Comparison of ENCODE assay signal across 9 cellular contexts in the genomic region with DNA sequence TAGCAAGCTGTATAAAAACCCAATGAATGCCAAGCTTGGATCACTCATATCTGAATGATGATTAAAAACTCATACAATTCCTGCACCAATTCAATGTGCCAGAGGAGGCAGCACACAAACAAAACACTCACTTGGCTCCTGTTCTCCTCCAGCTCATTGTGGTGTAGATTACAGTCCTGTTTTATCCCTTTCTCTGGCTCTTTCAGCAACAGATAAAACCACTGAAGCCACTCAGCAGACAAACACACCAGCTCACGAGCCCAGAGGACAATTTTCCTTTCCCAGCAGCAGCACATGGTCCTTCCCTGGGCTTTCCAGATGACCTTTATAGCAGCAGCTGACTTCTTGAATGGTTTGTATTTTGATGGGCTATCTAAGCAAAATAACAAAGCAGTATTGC.
DNase-seq lines count a peak whose midpoint lies in the region; ATAC-seq lines count a peak whose summit lies in the region.
"Had no signal": no experiment of that assay in that cellular context is flagged by ENCODE, and none has a peak within 500 bp of the region (broad histone marks: within the 10 kb centered on the region; RNA-seq: fewer than 3 reads in every experiment).

No MANE protein-coding gene starts in this region.

- 0 to 3% methylated on average over 1 of the region's 1 CpG for WGBS in GM23248 (ENCODE audit: low coverage in 1 of 2, low lambda C conversion rate in 2 of 2, missing lambda C conversion rate in 2 of 2), 2 experiments

- H3K27ac ChIP-seq in GM23248, result no peak overlapping the region
- H3K27ac ChIP-seq in iPS-20b (ENCODE audit: low read length), result no peak overlapping the region

- H3K9me3 ChIP-seq in GM23248 (ENCODE audit: low read depth) (no peaks in the 10 kb centered on the region), iPS-20b (ENCODE audit: insufficient read depth, low read depth, low read length) (no peaks in the 10 kb centered on the region)

- H3K79me2 ChIP-seq in GM23248 (ENCODE audit: insufficient read depth), result no peaks in the 10 kb centered on the region

- no peak overlapping the region for H3K4me2 ChIP-seq in GM23248 (ENCODE audit: unreplicated experiment)

- no peaks in the 10 kb centered on the region for H3K27me3 ChIP-seq in GM23248 (replicated peaks; ENCODE audit: insufficient read depth)
- no peaks in the 10 kb centered on the region for H3K27me3 ChIP-seq in iPS-20b (ENCODE audit: insufficient read depth, low read length)

- no peaks in the 10 kb centered on the region for H3K9me2 ChIP-seq in GM23248 (ENCODE audit: insufficient read depth)

- no peak overlapping the region for H3K9ac ChIP-seq in GM23248
- peak overlapping the region; percentile 21; the same call in 1 of the 2 replicates for H3K9ac ChIP-seq in iPS-20b (ENCODE audit: low read depth, low read length)

- no peak for ATAC-seq in HG02973 (IDR thresholded peaks at IDR 0.05; ENCODE audit: unreplicated experiment)

- in situ Hi-C loops in GM23248 (cut with MboI), result no loop called here

- no peaks in the 10 kb centered on the region for H3F3A ChIP-seq in GM23248 (ENCODE audit: insufficient read depth)

- DNase-seq in AG08395 (ENCODE audit: low spot score) (peak; percentile 55), GM23248 (peak; percentile 39), SKM-1 treated with dmso at 0.1 percent for 144 hours (lab: John Stamatoyannopoulos, UW; ENCODE audit: unreplicated experiment) (peak; percentile 37), activated gamma-delta T cell (lab: John Stamatoyannopoulos, UW) (no peak), GM19240 (ENCODE audit: insufficient read length, low spot score) (no peak)
- DNase-seq in activated naive CD4-positive, alpha-beta T cell treated with anti-CD3 and anti-CD28 coated beads, Interleukin-2, amount 50 U/mL, for 16 hours, result no peak
- DNase-seq: activated T-cell treated with anti-CD3 and anti-CD28 coated beads, Interleukin-2, amount 50 U/mL, for 24 hours had no signal

- H3K4me3 ChIP-seq in GM23248 (no peak overlapping the region), iPS-20b (ENCODE audit: low read length) (peak overlapping the region; percentile 17; the same call in 1 of the 2 replicates)

- H4K20me1 ChIP-seq in GM23248 (ENCODE audit: insufficient read depth), result no peaks in the 10 kb centered on the region

- no peak overlapping the region for H2AFZ ChIP-seq in GM23248

- H3K4me1 ChIP-seq in GM23248 (ENCODE audit: insufficient read depth) (no peaks in the 10 kb centered on the region), iPS-20b (ENCODE audit: insufficient read depth, low read length) (peaks cover 5% of the 10 kb centered on the region; the same call in 1 of the 2 replicates)

- no peaks in the 10 kb centered on the region for H3K36me3 ChIP-seq in GM23248 (ENCODE audit: low read depth)
- H3K36me3 ChIP-seq in iPS-20b (ENCODE audit: insufficient read depth, low read depth, low read length), result no peaks in the 10 kb centered on the region

Comparison
In these comparisons a context has a peak if more than half of its experiments do, and no peak if none do; other contexts are left out.
1. DNase-seq: peak in AG08395 (single experiment), GM23248 (single experiment) and SKM-1 treated with dmso at 0.1 percent for 144 hours (single experiment); none in activated gamma-delta T cell (single experiment), GM19240 (single experiment) and activated naive CD4-positive, alpha-beta T cell treated with anti-CD3 and anti-CD28 coated beads, Interleukin-2, amount 50 U/mL, for 16 hours (single experiment).